ENCODE assay signal across 25 cellular contexts in genomic region chr2:175976758-175977157, GRCh38. TPM values are rescaled to one million over a fixed set of nuclear protein-coding genes. Genes with fewer than 3 reads are reported as not detected.
DNase-seq lines count a peak whose midpoint lies in the region; ATAC-seq and TF ChIP-seq lines count a peak whose summit lies in the region.
"Had no signal": no experiment of that assay in that cellular context is flagged by ENCODE, and none has a peak within 500 bp of the region (broad histone marks: within the 10 kb centered on the region; RNA-seq: fewer than 3 reads in every experiment).

No MANE protein-coding gene starts in this region.

- H2AFZ ChIP-seq in IMR-90 (replicated peaks; ENCODE audit: low read length, poor library complexity) (no peak overlapping the region), OCI-LY7 (ENCODE audit: low read length) (no peak overlapping the region), mammary epithelial cell (ENCODE audit: low read depth, low read length) (no peak overlapping the region)

- H3K4me3 ChIP-seq in IMR-90 (ENCODE audit: insufficient read depth, low read depth, low read length) (no peak overlapping the region), epithelial cell of esophagus (ENCODE audit: low read length) (no peak overlapping the region), OCI-LY7 (ENCODE audit: low read depth, low read length, poor library complexity, severe bottlenecking) (no peak overlapping the region), mammary epithelial cell (replicated peaks in 1 of 3; ENCODE audit: insufficient read depth in 1 of 3, low read depth in 2 of 3, low read length in 3 of 3) (no peak overlapping the region)
- H3K4me3 ChIP-seq: heart right ventricle, SK-N-MC had no signal

- CTCF ChIA-PET in IMR-90 (lab: Yijun Ruan, JAX) = interaction anchor here (1.4 to 1.8 kb wide), 2 partner anchors 13 to 20 kb away, joined by 3 to 7 read pairs; no protein-coding TSS in a partner anchor
- CTCF ChIA-PET in OCI-LY7 (lab: Charles Lee; ENCODE audit: unreplicated experiment) = no interaction called here
- CTCF ChIA-PET in mammary epithelial cell (lab: Charles Lee; ENCODE audit: low non-redundant PET) = no interaction called here

- in situ Hi-C loops in Caki2 (cut with HindIII; ENCODE audit: low pct_unique_long_range_greater_than_20kb, low sequenced_read_pairs) = no loop called here
- in situ Hi-C loops in IMR-90 (cut with MboI; ENCODE audit: low sequenced_read_pairs) = no loop called here
- in situ Hi-C loops in mammary epithelial cell (cut with MboI; ENCODE audit: low sequenced_read_pairs in 2 of 2) = no loop called here

- TF ChIP-seq POLR2A in IMR-90 (IDR thresholded peaks at IDR 0.05; ENCODE audit: low read depth, low read length) = no peak

- no peak overlapping the region for H4K8ac ChIP-seq in IMR-90 (ENCODE audit: low read depth in 2 of 2, low read length in 2 of 2)

- H2BK20ac ChIP-seq in IMR-90 (ENCODE audit: low read depth, low read length) = no peak overlapping the region

- dilution Hi-C loops in IMR-90 (cut with HindIII; ENCODE audit: low sequenced_read_pairs, unreplicated experiment) = no loop called here
- dilution Hi-C loops in mammary epithelial cell (cut with HindIII; ENCODE audit: low sequenced_read_pairs) = no loop called here

- no peaks in the 10 kb centered on the region for H3K27me3 ChIP-seq in IMR-90 (ENCODE audit: control insufficient read depth, insufficient read depth, low read length)
- H3K27me3 ChIP-seq in mammary epithelial cell (ENCODE audit: insufficient read depth, low read length) = no peaks in the 10 kb centered on the region
- H3K27me3 ChIP-seq: heart right ventricle had no signal

- no peak for TF ChIP-seq RAD21 in IMR-90 (IDR thresholded peaks at IDR 0.05; ENCODE audit: low read length)

- H3K18ac ChIP-seq in IMR-90 (ENCODE audit: low read depth, low read length) = no peak overlapping the region

- H3K36me3 ChIP-seq in IMR-90 (ENCODE audit: control insufficient read depth, insufficient read depth, low read length) = no peaks in the 10 kb centered on the region
- H3K36me3 ChIP-seq in OCI-LY7 (ENCODE audit: insufficient read depth, low read length) = peaks cover 66% of the 10 kb centered on the region
- H3K36me3 ChIP-seq in mammary epithelial cell (ENCODE audit: insufficient read depth, low read length) = peaks cover 3% of the 10 kb centered on the region

- H3K4me1 ChIP-seq in IMR-90 (ENCODE audit: control insufficient read depth, insufficient read depth, low read length) = peaks cover 2% of the 10 kb centered on the region; the same call in 1 of the 2 replicates
- H3K4me1 ChIP-seq in OCI-LY7 (ENCODE audit: insufficient read depth, low read length, poor library complexity, severe bottlenecking) = no peaks in the 10 kb centered on the region
- H3K4me1 ChIP-seq in mammary epithelial cell (ENCODE audit: insufficient read depth, low read length) = no peaks in the 10 kb centered on the region

- H3K27ac ChIP-seq in IMR-90 (ENCODE audit: insufficient read depth, low read length) (no peak overlapping the region), OCI-LY7 (ENCODE audit: low read depth, low read length, poor library complexity, severe bottlenecking) (no peak overlapping the region), mammary epithelial cell (ENCODE audit: insufficient read depth, low read depth, low read length) (no peak overlapping the region)
- H3K27ac ChIP-seq: heart right ventricle, HL-60, SK-N-MC had no signal

- H4K20me1 ChIP-seq in IMR-90 (ENCODE audit: insufficient read depth, low read length) (no peaks in the 10 kb centered on the region), OCI-LY7 (ENCODE audit: insufficient read depth, low read length) (no peaks in the 10 kb centered on the region), mammary epithelial cell (ENCODE audit: insufficient read depth, low read length) (no peaks in the 10 kb centered on the region)

- POLR2A ChIA-PET in IMR-90 (lab: Charles Lee; ENCODE audit: unreplicated experiment) = no interaction called here
- POLR2A ChIA-PET in OCI-LY7 (lab: Charles Lee) = interaction anchor here (0.7 to 1.6 kb wide), 3 partner anchors 9 to 414 kb away, joined by 3 to 4 read pairs (median 3); no protein-coding TSS in a partner anchor

- H3K23ac ChIP-seq in IMR-90 (ENCODE audit: low read depth, low read length) = no peak overlapping the region

- H2BK120ac ChIP-seq in IMR-90 (ENCODE audit: low read depth, low read length) = no peak overlapping the region; the same call in 1 of the 2 replicates

- peak; percentile 50 for DNase-seq in Caki2 (ENCODE audit: low read depth)
- peak; percentile 52 for DNase-seq in IMR-90
- peak; percentile 11 for DNase-seq in epithelial cell of esophagus (ENCODE audit: low read depth)
- DNase-seq in iris pigment epithelial cell (ENCODE audit: low read depth) = peak; percentile 16
- DNase-seq in OCI-LY7 (ENCODE audit: low spot score) = no peak
- no peak for DNase-seq in mammary epithelial cell
- DNase-seq: activated CD8-positive, alpha-beta T cell treated with anti-CD3 and anti-CD28 coated beads, Interleukin-2, amount 10 ng/mL, durations not matched to agents 7 days and 5 days; anterior cingulate cortex; CD4-positive, alpha-beta memory T cell; central memory CD4-positive, alpha-beta T cell; dermis blood vessel endothelial cell; heart right ventricle; left cardiac atrium; NCI-H1048; NCI-H187 treated with DMSO at 0.1 percent for 48 hours; NCI-H526 treated with DMSO at 0.1 percent for 48 hours; right cardiac atrium; RPMI8226; stimulated activated CD4-positive, alpha-beta T cell treated with anti-CD3 and anti-CD28 coated beads, Interleukin-2, amount 100 ng/mL, for 48 hours; substantia nigra; T-helper 2 cell had no signal

- H2AK9ac ChIP-seq in IMR-90 (replicated peaks; ENCODE audit: low read depth, low read length, poor library complexity) = no peak overlapping the region

- BruUV-seq in IMR-90 (replicated peaks; lab: Mats Ljungman, UMichigan) (no TSS peak), OCI-LY7 (replicated peaks; lab: Mats Ljungman, UMichigan) (no TSS peak), mammary epithelial cell (replicated peaks; lab: Mats Ljungman, UMichigan) (no TSS peak)

- no peak for TF ChIP-seq CTCF in IMR-90 (conservative IDR thresholded peaks at IDR 0.05; ENCODE audit: low read depth, low read length)
- TF ChIP-seq CTCF in epithelial cell of esophagus (IDR thresholded peaks at IDR 0.05; ENCODE audit: insufficient read depth, low read depth, low read length, missing control alignments) = no peak
- no peak for TF ChIP-seq CTCF in OCI-LY7 (conservative IDR thresholded peaks at IDR 0.05; ENCODE audit: low read length)
- no peak for TF ChIP-seq CTCF in mammary epithelial cell (conservative IDR thresholded peaks at IDR 0.05 in 1 of 2, IDR thresholded peaks at IDR 0.05 in 1 of 2; ENCODE audit: extremely low read depth in 1 of 2, insufficient read depth in 1 of 2, low read depth in 1 of 2, low read length in 2 of 2)

- H3K79me1 ChIP-seq in IMR-90 (ENCODE audit: low read depth in 1 of 2, low read length in 2 of 2) = peaks cover 0 to 5% of the 10 kb centered on the region in 2 experiments; a peak in 1 of 4 replicates

- H3K14ac ChIP-seq in IMR-90 (replicated peaks; ENCODE audit: low read depth, low read length) = 0 out of 2 replicates have a peak overlapping the region, but pooled peaks have one; percentile 52

- ATAC-seq in IMR-90 (ENCODE audit: low read depth) (peak; percentile 93), HG03571 (IDR thresholded peaks at IDR 0.05; ENCODE audit: unreplicated experiment) (no peak), GM21717 (IDR thresholded peaks at IDR 0.05; ENCODE audit: unreplicated experiment) (no peak)
- ATAC-seq: activated CD8-positive, alpha-beta T cell treated with anti-CD3 and anti-CD28 coated beads, Interleukin-2, amount 10 ng/mL, durations not matched to agents 7 days and 5 days; heart right ventricle; left cardiac atrium; right cardiac atrium had no signal

- no peak overlapping the region for H3K56ac ChIP-seq in IMR-90 (ENCODE audit: extremely low read depth, insufficient read depth, low read length)

- intact Hi-C loops in IMR-90 (cut with micrococcal nuclease) = no loop called here
- intact Hi-C loops in OCI-LY7 (cut with micrococcal nuclease; ENCODE audit: unreplicated experiment) = no loop called here
- intact Hi-C loops in mammary epithelial cell (cut with micrococcal nuclease) = no loop called here

- no peak overlapping the region for H4K5ac ChIP-seq in IMR-90 (ENCODE audit: low read depth, low read length)

- H3K79me2 ChIP-seq in OCI-LY7 (ENCODE audit: insufficient read depth, low read depth, low read length) (no peaks in the 10 kb centered on the region), mammary epithelial cell (ENCODE audit: insufficient read depth, low read length) (no peaks in the 10 kb centered on the region)

- H3K9ac ChIP-seq in IMR-90 (ENCODE audit: low read depth, low read length) = no peak overlapping the region
- no peak overlapping the region for H3K9ac ChIP-seq in mammary epithelial cell (ENCODE audit: insufficient read depth, low read length)

- H2BK5ac ChIP-seq in IMR-90 (ENCODE audit: low read depth, low read length, poor library complexity, severe bottlenecking) = no peak overlapping the region

- no peak overlapping the region for H3K4ac ChIP-seq in IMR-90 (ENCODE audit: low read depth, low read length)

- H4K91ac ChIP-seq in IMR-90 (ENCODE audit: insufficient read depth, low read depth, low read length) = no peak overlapping the region

- no peak overlapping the region for H2AK5ac ChIP-seq in IMR-90 (ENCODE audit: low read depth, low read length)

- H3K9me1 ChIP-seq in IMR-90 (ENCODE audit: insufficient read depth, low read length) = no peaks in the 10 kb centered on the region; the same call in 1 of the 2 replicates

- H3K9me3 ChIP-seq in IMR-90 (ENCODE audit: control insufficient read depth, insufficient read depth, low read length) (no peaks in the 10 kb centered on the region), OCI-LY7 (ENCODE audit: low read length) (peaks cover 13% of the 10 kb centered on the region; the same call in 1 of the 2 replicates), mammary epithelial cell (replicated peaks; ENCODE audit: insufficient read depth, low read length) (no peaks in the 10 kb centered on the region)

- H3K4me2 ChIP-seq in IMR-90 (ENCODE audit: low read depth, low read length) (no peak overlapping the region), OCI-LY7 (ENCODE audit: low read length) (no peak overlapping the region), mammary epithelial cell (ENCODE audit: insufficient read depth, low read depth, low read length) (no peak overlapping the region)

- no peaks in the 10 kb centered on the region for H3K9me2 ChIP-seq in OCI-LY7 (ENCODE audit: insufficient read depth, low read length)

- no peak overlapping the region for H2BK15ac ChIP-seq in IMR-90 (ENCODE audit: low read depth, low read length)

RNA-seq across cellular contexts. Expression of gene LNPK, which starts 25.3 kb away (rescaled TPM):
- 7.1 and 24.1 TPM in 2 replicates for total RNA-seq in Caki2 (2014; rRNA removed; shearing (Covaris generic); ENCODE audit: low replicate concordance)
- total RNA-seq in IMR-90 (2012; rRNA removed) (48.6 and 59.4 TPM in 2 replicates), OCI-LY7 (2022) (34.7 and 38.3 TPM in 2 replicates), mammary epithelial cell (10 to 100 TPM; 34.7 to 47.7 TPM)
- polyA plus RNA-seq in IMR-90 (2012; rRNA removed) (14.7 and 18.7 TPM in 2 replicates), mammary epithelial cell (14.8 TPM)
- 3.1 TPM in 2 replicates for polyA plus RNA-seq in IMR-90 (2012; cell fraction: cytosol; rRNA removed)
- 0.90 and 12.4 TPM in 2 replicates for polyA plus RNA-seq in IMR-90 (2012; cell fraction: nucleus; rRNA removed; ENCODE audit: low replicate concordance)
- 14.0 and 18.0 TPM in 2 replicates for total RNA-seq in OCI-LY7 (2014; rRNA removed; shearing (Covaris generic))
- 33.1 TPM for polyA minus RNA-seq in mammary epithelial cell

Comparison
In these comparisons a context has a peak if more than half of its experiments do, and no peak if none do; other contexts are left out.
1. DNase-seq: peak in Caki2 (single experiment), IMR-90 (single experiment), epithelial cell of esophagus (single experiment) and iris pigment epithelial cell (single experiment); none in OCI-LY7 (single experiment) and mammary epithelial cell (single experiment).